Comparison of ENCODE assay signal across 1 cellular context in the genomic region with DNA sequence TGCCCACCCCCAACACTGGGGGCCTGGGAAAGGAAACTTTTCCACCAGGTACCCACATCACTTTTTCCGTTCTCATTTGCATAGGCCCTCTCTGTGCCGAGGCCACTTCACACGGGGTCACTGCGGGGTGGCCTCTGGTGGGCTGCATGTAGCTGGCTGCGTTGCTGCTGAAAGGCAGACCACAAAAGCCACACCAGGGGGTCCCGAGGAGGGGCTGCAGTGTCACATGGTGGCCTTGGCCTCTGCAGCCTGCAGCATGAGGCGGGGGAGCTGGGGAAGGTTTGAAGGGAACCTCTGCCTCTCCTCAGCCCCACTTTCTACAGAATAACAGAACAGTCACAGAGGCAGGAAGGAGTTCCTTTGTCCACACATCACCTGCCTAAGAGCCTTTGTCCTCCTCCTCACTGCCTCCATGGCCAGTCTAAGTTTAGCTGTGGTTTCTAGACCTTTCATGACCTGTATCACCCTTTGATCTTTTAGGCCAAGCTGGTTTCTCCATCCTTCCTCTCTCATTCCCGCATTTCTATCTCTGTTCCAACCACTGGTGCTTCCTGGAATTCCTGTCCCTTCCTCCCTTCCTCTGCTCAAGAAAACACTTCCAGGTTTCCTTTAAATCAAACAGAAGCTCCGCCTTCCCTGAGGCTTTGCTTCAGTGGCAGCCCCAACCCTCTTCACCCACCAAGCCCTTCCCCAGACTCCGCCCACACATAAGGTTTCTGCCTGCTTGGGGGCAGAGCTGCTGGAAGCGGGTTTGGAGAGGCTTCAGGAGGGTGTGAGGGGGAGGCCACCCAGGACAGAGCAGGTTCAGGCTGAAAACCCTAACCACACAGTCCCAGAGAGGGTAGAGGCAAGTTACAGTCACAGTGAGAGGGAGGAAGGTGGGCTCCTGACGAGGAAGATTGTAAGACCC.
A peak's percentile ranks its signal among the peaks of the same experiment; 100 is the strongest.
TF ChIP-seq lines count a peak whose summit lies in the region.

No MANE protein-coding gene starts in this region.

TF ChIP-seq in GM12878, 131 proteins besides CTCF, POLR2A, EP300 and RAD21:
- TF ChIP-seq IKZF1 (conservative IDR thresholded peaks at IDR 0.05) (peak; percentile 43; the same call in 1 of the 2 replicates), MYC (IDR thresholded peaks at IDR 0.05; ENCODE audit: insufficient read depth, insufficient read length, insufficient replicate concordance, low read length, severe bottlenecking) (no peak), RUNX3 (IDR thresholded peaks at IDR 0.05; ENCODE audit: low read length) (peak; percentile 27), RCOR1 (conservative IDR thresholded peaks at IDR 0.05; ENCODE audit: low read depth, low read length) (no peak), NR2F1 (conservative IDR thresholded peaks at IDR 0.05) (0 out of 2 replicates have a peak, but pooled peaks have one; percentile 29), TARDBP (IDR thresholded peaks at IDR 0.05; ENCODE audit: borderline replicate concordance) (no peak), MEF2B (IDR thresholded peaks at IDR 0.05; ENCODE audit: partially characterized antibody, poor library complexity, severe bottlenecking) (no peak), TCF3 (IDR thresholded peaks at IDR 0.05; ENCODE audit: borderline replicate concordance, insufficient read depth, low read depth, low read length) (no peak), ZNF274 (IDR thresholded peaks at IDR 0.05; ENCODE audit: insufficient read depth, insufficient read length) (no peak), CHD4 (IDR thresholded peaks at IDR 0.05) (no peak), IKZF2 (IDR thresholded peaks at IDR 0.05) (peak in 1 of 2 experiments; percentile 37; a peak in 1 of 4 replicates), YBX1 (IDR thresholded peaks at IDR 0.05) (no peak), BACH1 (IDR thresholded peaks at IDR 0.05; ENCODE audit: borderline replicate concordance) (no peak), EZH2 (IDR thresholded peaks at IDR 0.05; ENCODE audit: borderline replicate concordance, control insufficient read depth, low read depth, low read length) (no peak), EED (IDR thresholded peaks at IDR 0.05; ENCODE audit: low read depth) (0 out of 2 replicates have a peak, but pooled peaks have one; percentile 30), RELA (IDR thresholded peaks at IDR 0.05; ENCODE audit: borderline replicate concordance, partially characterized antibody) (no peak), EGR1 (IDR thresholded peaks at IDR 0.05; ENCODE audit: borderline replicate concordance in 1 of 2, low read depth in 2 of 2, low read length in 2 of 2) (0 out of 3 replicates have a peak, but pooled peaks of 1 of the 2 experiments have one; percentile 20)
- TF ChIP-seq, protein P1, sequence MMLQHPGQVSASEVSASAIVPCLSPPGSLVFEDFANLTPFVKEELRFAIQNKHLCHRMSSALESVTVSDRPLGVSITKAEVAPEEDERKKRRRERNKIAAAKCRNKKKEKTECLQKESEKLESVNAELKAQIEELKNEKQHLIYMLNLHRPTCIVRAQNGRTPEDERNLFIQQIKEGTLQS (IDR thresholded peaks at IDR 0.05; ENCODE audit: borderline replicate concordance, extremely low read depth, low read depth, low read length) = no peak
- TF ChIP-seq, protein P2, sequence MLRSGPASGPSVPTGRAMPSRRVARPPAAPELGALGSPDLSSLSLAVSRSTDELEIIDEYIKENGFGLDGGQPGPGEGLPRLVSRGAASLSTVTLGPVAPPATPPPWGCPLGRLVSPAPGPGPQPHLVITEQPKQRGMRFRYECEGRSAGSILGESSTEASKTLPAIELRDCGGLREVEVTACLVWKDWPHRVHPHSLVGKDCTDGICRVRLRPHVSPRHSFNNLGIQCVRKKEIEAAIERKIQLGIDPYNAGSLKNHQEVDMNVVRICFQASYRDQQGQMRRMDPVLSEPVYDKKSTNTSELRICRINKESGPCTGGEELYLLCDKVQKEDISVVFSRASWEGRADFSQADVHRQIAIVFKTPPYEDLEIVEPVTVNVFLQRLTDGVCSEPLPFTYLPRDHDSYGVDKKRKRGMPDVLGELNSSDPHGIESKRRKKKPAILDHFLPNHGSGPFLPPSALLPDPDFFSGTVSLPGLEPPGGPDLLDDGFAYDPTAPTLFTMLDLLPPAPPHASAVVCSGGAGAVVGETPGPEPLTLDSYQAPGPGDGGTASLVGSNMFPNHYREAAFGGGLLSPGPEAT (IDR thresholded peaks at IDR 0.05; ENCODE audit: low read depth) = no peak
- TF ChIP-seq, protein P3, sequence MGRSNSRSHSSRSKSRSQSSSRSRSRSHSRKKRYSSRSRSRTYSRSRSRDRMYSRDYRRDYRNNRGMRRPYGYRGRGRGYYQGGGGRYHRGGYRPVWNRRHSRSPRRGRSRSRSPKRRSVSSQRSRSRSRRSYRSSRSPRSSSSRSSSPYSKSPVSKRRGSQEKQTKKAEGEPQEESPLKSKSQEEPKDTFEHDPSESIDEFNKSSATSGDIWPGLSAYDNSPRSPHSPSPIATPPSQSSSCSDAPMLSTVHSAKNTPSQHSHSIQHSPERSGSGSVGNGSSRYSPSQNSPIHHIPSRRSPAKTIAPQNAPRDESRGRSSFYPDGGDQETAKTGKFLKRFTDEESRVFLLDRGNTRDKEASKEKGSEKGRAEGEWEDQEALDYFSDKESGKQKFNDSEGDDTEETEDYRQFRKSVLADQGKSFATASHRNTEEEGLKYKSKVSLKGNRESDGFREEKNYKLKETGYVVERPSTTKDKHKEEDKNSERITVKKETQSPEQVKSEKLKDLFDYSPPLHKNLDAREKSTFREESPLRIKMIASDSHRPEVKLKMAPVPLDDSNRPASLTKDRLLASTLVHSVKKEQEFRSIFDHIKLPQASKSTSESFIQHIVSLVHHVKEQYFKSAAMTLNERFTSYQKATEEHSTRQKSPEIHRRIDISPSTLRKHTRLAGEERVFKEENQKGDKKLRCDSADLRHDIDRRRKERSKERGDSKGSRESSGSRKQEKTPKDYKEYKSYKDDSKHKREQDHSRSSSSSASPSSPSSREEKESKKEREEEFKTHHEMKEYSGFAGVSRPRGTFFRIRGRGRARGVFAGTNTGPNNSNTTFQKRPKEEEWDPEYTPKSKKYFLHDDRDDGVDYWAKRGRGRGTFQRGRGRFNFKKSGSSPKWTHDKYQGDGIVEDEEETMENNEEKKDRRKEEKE (IDR thresholded peaks at IDR 0.05) = no peak
- TF ChIP-seq, protein P4, sequence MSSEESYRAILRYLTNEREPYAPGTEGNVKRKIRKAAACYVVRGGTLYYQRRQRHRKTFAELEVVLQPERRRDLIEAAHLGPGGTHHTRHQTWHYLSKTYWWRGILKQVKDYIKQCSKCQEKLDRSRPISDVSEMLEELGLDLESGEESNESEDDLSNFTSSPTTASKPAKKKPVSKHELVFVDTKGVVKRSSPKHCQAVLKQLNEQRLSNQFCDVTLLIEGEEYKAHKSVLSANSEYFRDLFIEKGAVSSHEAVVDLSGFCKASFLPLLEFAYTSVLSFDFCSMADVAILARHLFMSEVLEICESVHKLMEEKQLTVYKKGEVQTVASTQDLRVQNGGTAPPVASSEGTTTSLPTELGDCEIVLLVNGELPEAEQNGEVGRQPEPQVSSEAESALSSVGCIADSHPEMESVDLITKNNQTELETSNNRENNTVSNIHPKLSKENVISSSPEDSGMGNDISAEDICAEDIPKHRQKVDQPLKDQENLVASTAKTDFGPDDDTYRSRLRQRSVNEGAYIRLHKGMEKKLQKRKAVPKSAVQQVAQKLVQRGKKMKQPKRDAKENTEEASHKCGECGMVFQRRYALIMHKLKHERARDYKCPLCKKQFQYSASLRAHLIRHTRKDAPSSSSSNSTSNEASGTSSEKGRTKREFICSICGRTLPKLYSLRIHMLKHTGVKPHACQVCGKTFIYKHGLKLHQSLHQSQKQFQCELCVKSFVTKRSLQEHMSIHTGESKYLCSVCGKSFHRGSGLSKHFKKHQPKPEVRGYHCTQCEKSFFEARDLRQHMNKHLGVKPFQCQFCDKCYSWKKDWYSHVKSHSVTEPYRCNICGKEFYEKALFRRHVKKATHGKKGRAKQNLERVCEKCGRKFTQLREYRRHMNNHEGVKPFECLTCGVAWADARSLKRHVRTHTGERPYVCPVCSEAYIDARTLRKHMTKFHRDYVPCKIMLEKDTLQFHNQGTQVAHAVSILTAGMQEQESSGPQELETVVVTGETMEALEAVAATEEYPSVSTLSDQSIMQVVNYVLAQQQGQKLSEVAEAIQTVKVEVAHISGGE (CRISPR knock-in tag; IDR thresholded peaks at IDR 0.05) = no peak
